9 cellular contexts compared by ENCODE assay signal in genomic region chr2:183070942-183071844, GRCh38. TPM values are rescaled to one million over a fixed set of nuclear protein-coding genes. Genes with fewer than 3 reads are reported as not detected.
DNase-seq lines count a peak whose midpoint lies in the region; ATAC-seq and TF ChIP-seq lines count a peak whose summit lies in the region.
"Had no signal": no experiment of that assay in that cellular context is flagged by ENCODE, and none has a peak within 500 bp of the region (broad histone marks: within the 10 kb centered on the region; RNA-seq: fewer than 3 reads in every experiment).

No MANE protein-coding gene starts in this region.

- peak in 1 of 3 experiments; percentile 14 for TF ChIP-seq CTCF in testis (IDR thresholded peaks at IDR 0.05)

- H3K4me1 Mint-ChIP-seq in activated CD4-positive, alpha-beta T cell treated with anti-CD3 and anti-CD28 coated beads for 36 hours, result no peaks in the 10 kb centered on the region

- TF ChIP-seq POLR2A in testis (IDR thresholded peaks at IDR 0.05), result no peak

- H3K36me3 Mint-ChIP-seq in activated CD4-positive, alpha-beta T cell treated with anti-CD3 and anti-CD28 coated beads for 36 hours (ENCODE audit: low read depth), result no peaks in the 10 kb centered on the region

- ATAC-seq in activated CD4-positive, alpha-beta T cell treated with anti-CD3 and anti-CD28 coated beads for 36 hours, result no peak
- ATAC-seq in left ventricle myocardium superior, result peak; percentile 57
- ATAC-seq in HG02610 (IDR thresholded peaks at IDR 0.05; ENCODE audit: unreplicated experiment), result no peak

- no peaks in the 10 kb centered on the region for H3K4me1 ChIP-seq in testis
- H3K4me1 ChIP-seq: BLaER1 treated with 17β-estradiol and CSF1 and Interleukin-3, amounts not matched to agents 10 nM and 100 nM had no signal

- WGBS in testis, 2 donors, result 55 to 79% methylated on average over 11 to 33 of the region's 34 CpGs

- H3K9me3 ChIP-seq in testis, result no peaks in the 10 kb centered on the region

- H3K36me3 ChIP-seq in testis (ENCODE audit: low read depth, missing control alignments), result no peaks in the 10 kb centered on the region

- CTCF ChIA-PET in activated CD4-positive, alpha-beta T cell treated with anti-CD3 and anti-CD28 coated beads for 36 hours (lab: Charles Lee), result interaction anchor here (0.6 to 1.1 kb wide), 3 partner anchors 10 to 144 kb away, joined by 3 to 4 read pairs (median 3); no protein-coding TSS in a partner anchor

- H3K27me3 Mint-ChIP-seq in activated CD4-positive, alpha-beta T cell treated with anti-CD3 and anti-CD28 coated beads for 36 hours, result peaks cover 12% of the 10 kb centered on the region

- intact Hi-C loops in activated CD4-positive, alpha-beta T cell treated with anti-CD3 and anti-CD28 coated beads for 36 hours (cut with DNase I, micrococcal nuclease), result no loop called here
- intact Hi-C loops in left ventricle myocardium superior (cut with micrococcal nuclease), result no loop called here
- intact Hi-C loops in testis (cut with DNase I; ENCODE audit: low total_unique reads), result no loop called here

- no peaks in the 10 kb centered on the region for H3K9me3 Mint-ChIP-seq in activated CD4-positive, alpha-beta T cell treated with anti-CD3 and anti-CD28 coated beads for 36 hours (ENCODE audit: low read depth)

- DNase-seq in activated CD4-positive, alpha-beta T cell treated with anti-CD3 and anti-CD28 coated beads for 36 hours, result peak; percentile 27
- no peak for DNase-seq in activated CD4-positive, alpha-beta T cell treated with anti-CD3 and anti-CD28 coated beads for 1 hour
- DNase-seq in SHP77 treated with DMSO at 0.1 percent for 48 hours (lab: John Stamatoyannopoulos, UW) (peak; percentile 77), left ventricle myocardium superior (peak; percentile 54), testis (peak; percentile 49), NOMO-1 (lab: John Stamatoyannopoulos, UW; ENCODE audit: unreplicated experiment in 2 of 2) (no peak), NCI-H2107 treated with DMSO at 0.1 percent for 48 hours (lab: John Stamatoyannopoulos, UW; ENCODE audit: unreplicated experiment) (no peak)

- no peak overlapping the region for H3K27ac Mint-ChIP-seq in activated CD4-positive, alpha-beta T cell treated with anti-CD3 and anti-CD28 coated beads for 36 hours

- no peak overlapping the region for H3K4me3 ChIP-seq in testis
- H3K4me3 ChIP-seq: BLaER1 treated with 17β-estradiol and CSF1 and Interleukin-3, amounts not matched to agents 10 nM and 100 nM had no signal

- H3K4me3 Mint-ChIP-seq in activated CD4-positive, alpha-beta T cell treated with anti-CD3 and anti-CD28 coated beads for 36 hours, result no peak overlapping the region

- POLR2A ChIA-PET in activated CD4-positive, alpha-beta T cell treated with anti-CD3 and anti-CD28 coated beads for 36 hours (lab: Charles Lee), result no interaction called here

- H3K27me3 ChIP-seq in testis, result no peaks in the 10 kb centered on the region
- H3K27me3 ChIP-seq: BLaER1 treated with 17β-estradiol and CSF1 and Interleukin-3, amounts not matched to agents 10 nM and 100 nM had no signal

- H3K27ac ChIP-seq in testis, result no peak overlapping the region
- H3K27ac ChIP-seq: BLaER1 treated with 17β-estradiol and CSF1 and Interleukin-3, amounts not matched to agents 10 nM and 100 nM had no signal

RNA-seq across cellular contexts. Expression of gene DUSP19, which starts 7.4 kb away (rescaled TPM):
- 1 to 10 TPM; 4.0 to 4.2 TPM for total RNA-seq in activated CD4-positive, alpha-beta T cell treated with anti-CD3 and anti-CD28 coated beads for 36 hours
- total RNA-seq in left ventricle myocardium superior (12.1 TPM), testis (1 to 10 TPM; 3.8 to 4.3 TPM)
- polyA plus RNA-seq in testis (ENCODE audit: insufficient read depth, low read depth, low replicate concordance), result 4.5 TPM

RNA-seq across cellular contexts. Expression of gene NCKAP1, which starts 32.9 kb away (rescaled TPM):
- 10 to 100 TPM in 1 of 2 experiments, 1 to 10 TPM in 1; 9.1 to 11.7 TPM for total RNA-seq in activated CD4-positive, alpha-beta T cell treated with anti-CD3 and anti-CD28 coated beads for 36 hours
- total RNA-seq in left ventricle myocardium superior (141 TPM), testis (100 to 1,000 TPM in 1 of 2 donors, 10 to 100 TPM in 1; 82.9 to 110 TPM)
- 59.6 TPM for polyA plus RNA-seq in testis (ENCODE audit: insufficient read depth, low read depth, low replicate concordance)

RNA-seq across cellular contexts. Expression of gene NUP35, which starts 53.0 kb away (rescaled TPM):
- 10 to 100 TPM; 36.0 to 50.5 TPM for total RNA-seq in activated CD4-positive, alpha-beta T cell treated with anti-CD3 and anti-CD28 coated beads for 36 hours
- total RNA-seq in left ventricle myocardium superior (7.6 TPM), testis (10 to 100 TPM; 29.9 to 54.8 TPM)
- 35.9 TPM for polyA plus RNA-seq in testis (ENCODE audit: insufficient read depth, low read depth, low replicate concordance)

Comparison
In these comparisons a context has a peak if more than half of its experiments do, and no peak if none do; other contexts are left out.
1. DNase-seq: peak in activated CD4-positive, alpha-beta T cell treated with anti-CD3 and anti-CD28 coated beads for 36 hours (single experiment), SHP77 treated with DMSO at 0.1 percent for 48 hours (single experiment), left ventricle myocardium superior (single experiment) and testis (single experiment); none in activated CD4-positive, alpha-beta T cell treated with anti-CD3 and anti-CD28 coated beads for 1 hour (single experiment), NOMO-1 (0 of 2) and NCI-H2107 treated with DMSO at 0.1 percent for 48 hours (single experiment).
2. RNA of gene NCKAP1, which starts 32.9 kb away (total RNA-seq): 141 TPM in left ventricle myocardium superior (single experiment) and 82.9 to 110 TPM in testis; 9.1 to 11.7 TPM in activated CD4-positive, alpha-beta T cell treated with anti-CD3 and anti-CD28 coated beads for 36 hours; every median in the first group is over 4 times any median in the second.